In genomic region chr18:3538456-3538855, GRCh38 we compare ENCODE assay signal across 28 cellular contexts.
DNase-seq lines count a peak whose midpoint lies in the region; ATAC-seq, FAIRE-seq and TF ChIP-seq lines count a peak whose summit lies in the region.
"Had no signal": no experiment of that assay in that cellular context is flagged by ENCODE, and none has a peak within 500 bp of the region (broad histone marks: within the 10 kb centered on the region; RNA-seq: fewer than 3 reads in every experiment).

No MANE protein-coding gene starts in this region.

- intact Hi-C loops in K562 (cut with micrococcal nuclease) (no loop called here), sciatic nerve (cut with DNase I) (no loop called here)
- intact Hi-C loops in activated T-helper 1 cell treated with anti-CD3 and anti-CD28 coated beads, Interleukin-12 subunit alpha, Interleukin-12 subunit beta, Interleukin-2, Interleukin-4 antibody, amounts not matched to agents 30 ng/mL and 10 ng/mL and 1 ng/mL, durations not matched to agents 14 hours and 24 hours and 36 hours (cut with micrococcal nuclease), result no loop called here

- no peaks in the 10 kb centered on the region for H3K36me3 Mint-ChIP-seq in activated T-helper 1 cell treated with anti-CD3 and anti-CD28 coated beads, Interleukin-12 subunit alpha, Interleukin-12 subunit beta, Interleukin-2, Interleukin-4 antibody, amounts not matched to agents 30 ng/mL and 10 ng/mL and 1 ng/mL, durations not matched to agents 14 hours and 24 hours and 36 hours (ENCODE audit: low read depth)
- H3K36me3 Mint-ChIP-seq: naive B cell had no signal

- H3K4me3 ChIP-seq in K562, result no peak overlapping the region
- H3K4me3 ChIP-seq: hepatocyte, lung, thyroid gland had no signal

- no peak for TF ChIP-seq EP300 in K562 (IDR thresholded peaks at IDR 0.05; ENCODE audit: low read length)

- no peaks in the 10 kb centered on the region for H4K20me1 ChIP-seq in K562 (replicated peaks; ENCODE audit: control insufficient read depth, insufficient read depth, low read length)

- TF ChIP-seq POLR2A in K562 (conservative IDR thresholded peaks at IDR 0.05), result no peak

- H3K36me3 ChIP-seq in K562 (ENCODE audit: control insufficient read depth, insufficient read depth, low read length), result no peaks in the 10 kb centered on the region
- H3K36me3 ChIP-seq: thyroid gland had no signal

- no peak overlapping the region for H3K9ac ChIP-seq in K562 (ENCODE audit: insufficient read depth in 1 of 2, low read depth in 2 of 2, low read length in 2 of 2)

- CTCF ChIA-PET in K562 (lab: Yijun Ruan, JAX; ENCODE audit: low intra/inter-chr PET ratio), result no interaction called here

- no peak overlapping the region for H3K4me3 Mint-ChIP-seq in activated T-helper 1 cell treated with anti-CD3 and anti-CD28 coated beads, Interleukin-12 subunit alpha, Interleukin-12 subunit beta, Interleukin-2, Interleukin-4 antibody, amounts not matched to agents 30 ng/mL and 10 ng/mL and 1 ng/mL, durations not matched to agents 14 hours and 24 hours and 36 hours
- H3K4me3 Mint-ChIP-seq: activated T-cell treated with anti-CD3 and anti-CD28 coated beads, Interleukin-2, amount 50 U/mL, for 4 hours; CD8-positive, alpha-beta memory T cell; naive B cell had no signal

- peaks cover 10% of the 10 kb centered on the region for H3K27me3 Mint-ChIP-seq in activated T-helper 1 cell treated with anti-CD3 and anti-CD28 coated beads, Interleukin-12 subunit alpha, Interleukin-12 subunit beta, Interleukin-2, Interleukin-4 antibody, amounts not matched to agents 30 ng/mL and 10 ng/mL and 1 ng/mL, durations not matched to agents 14 hours and 24 hours and 36 hours (ENCODE audit: insufficient read depth)

- ATAC-seq in K562 (peak; percentile 10; the same call in 1 of the 3 replicates), sciatic nerve (peak; percentile 49), HG03135 (IDR thresholded peaks at IDR 0.05; ENCODE audit: unreplicated experiment) (no peak)
- ATAC-seq: activated T-cell treated with anti-CD3 and anti-CD28 coated beads, Interleukin-2, amount 50 U/mL, for 4 hours had no signal

- TF ChIP-seq RAD21 in K562 (CRISPR knock-in tag; conservative IDR thresholded peaks at IDR 0.05 in 1 of 2, IDR thresholded peaks at IDR 0.05 in 1 of 2), result no peak

- 70% methylated on average over 3 of the region's 3 CpGs for WGBS in K562 (ENCODE audit: insufficient coverage, low coverage, missing lambda C conversion rate)

- peak; percentile 57 for DNase-seq in G401 (ENCODE audit: low spot score)
- no peak for DNase-seq in K562 (ENCODE audit: extremely low read depth in 1 of 4, low spot score in 3 of 4)
- DNase-seq in foreskin melanocyte, result peak; percentile 88
- DNase-seq in sciatic nerve (ENCODE audit: low spot score), result no peak
- no peak for DNase-seq in NCI-H1930 (lab: John Stamatoyannopoulos, UW)
- no peak for DNase-seq in stimulated activated CD4-positive, alpha-beta T cell treated with anti-CD3 and anti-CD28 coated beads, Interleukin-15, amount 100 ng/mL, for 24 hours
- DNase-seq in activated T-helper 1 cell treated with anti-CD3 and anti-CD28 coated beads, Interleukin-12 subunit alpha, Interleukin-12 subunit beta, Interleukin-2, Interleukin-4 antibody, amounts not matched to agents 30 ng/mL and 10 ng/mL and 1 ng/mL, durations not matched to agents 14 hours and 24 hours and 36 hours (ENCODE audit: low spot score), result no peak
- DNase-seq: activated CD8-positive, alpha-beta memory T cell treated with anti-CD3 and anti-CD28 coated beads for 24 hours; activated naive CD4-positive, alpha-beta T cell treated with anti-CD3 and anti-CD28 coated beads, Interleukin-2, amount 50 U/mL, for 16 hours; activated T-cell treated with anti-CD3 and anti-CD28 coated beads, Interleukin-2, amount 50 U/mL, for 4 hours; CD8-positive, alpha-beta memory T cell; DMS53; effector memory CD4-positive, alpha-beta T cell; KG1; naive B cell; NCI-H1048; NCI-H187 treated with DMSO at 0.1 percent for 48 hours; NCI-H510A; stimulated activated CD4-positive, alpha-beta T cell treated with anti-CD3 and anti-CD28 coated beads, Interleukin-2, amount 100 ng/mL, for 24 hours; stimulated activated naive CD4-positive, alpha-beta T cell; T1000; thyroid gland had no signal

- FAIRE-seq in K562 (lab: Jason Lieb, UNC), result no peak
- FAIRE-seq: GM12892, islet of Langerhans had no signal

- no peaks in the 10 kb centered on the region for H3K9me3 ChIP-seq in K562 (replicated peaks; ENCODE audit: control insufficient read depth, insufficient read depth, low read depth, low read length)
- H3K9me3 ChIP-seq: thyroid gland had no signal

- BruUV-seq in K562 (replicated peaks; lab: Mats Ljungman, UMichigan), result no TSS peak

- POLR2A ChIA-PET in K562 (lab: Yijun Ruan, JAX), result interaction anchor here (0.9 to 2.5 kb wide), 2 partner anchors 14 to 65 kb away, joined by 3 to 5 read pairs; no protein-coding TSS in a partner anchor

- H3K27ac Mint-ChIP-seq in activated T-helper 1 cell treated with anti-CD3 and anti-CD28 coated beads, Interleukin-12 subunit alpha, Interleukin-12 subunit beta, Interleukin-2, Interleukin-4 antibody, amounts not matched to agents 30 ng/mL and 10 ng/mL and 1 ng/mL, durations not matched to agents 14 hours and 24 hours and 36 hours, result no peak overlapping the region
- H3K27ac Mint-ChIP-seq: CD8-positive, alpha-beta memory T cell; naive B cell had no signal

- H3K9me3 Mint-ChIP-seq in activated T-helper 1 cell treated with anti-CD3 and anti-CD28 coated beads, Interleukin-12 subunit alpha, Interleukin-12 subunit beta, Interleukin-2, Interleukin-4 antibody, amounts not matched to agents 30 ng/mL and 10 ng/mL and 1 ng/mL, durations not matched to agents 14 hours and 24 hours and 36 hours, result no peaks in the 10 kb centered on the region
- H3K9me3 Mint-ChIP-seq: activated T-cell treated with anti-CD3 and anti-CD28 coated beads, Interleukin-2, amount 50 U/mL, for 4 hours; CD8-positive, alpha-beta memory T cell; naive B cell had no signal

- H3K27ac ChIP-seq in K562 (ENCODE audit: extremely low read depth, low read depth, low read length), result no peak overlapping the region
- H3K27ac ChIP-seq: hepatocyte, RWPE1 had no signal

- H3K27me3 ChIP-seq in K562 (ENCODE audit: control insufficient read depth in 2 of 2, insufficient read depth in 2 of 2, low read length in 2 of 2), result no peaks in the 10 kb centered on the region
- H3K27me3 ChIP-seq: hepatocyte, thyroid gland had no signal

- H3K4me1 Mint-ChIP-seq in activated T-helper 1 cell treated with anti-CD3 and anti-CD28 coated beads, Interleukin-12 subunit alpha, Interleukin-12 subunit beta, Interleukin-2, Interleukin-4 antibody, amounts not matched to agents 30 ng/mL and 10 ng/mL and 1 ng/mL, durations not matched to agents 14 hours and 24 hours and 36 hours (ENCODE audit: low read depth), result peaks cover 12% of the 10 kb centered on the region
- H3K4me1 Mint-ChIP-seq: CD8-positive, alpha-beta memory T cell; naive B cell had no signal

- no peak for TF ChIP-seq CTCF in K562 (IDR thresholded peaks at IDR 0.05 in 2 of 3, conservative IDR thresholded peaks at IDR 0.05 in 1 of 3; ENCODE audit: insufficient read depth in 2 of 3, low read depth in 1 of 3, low read length in 3 of 3)

- in situ Hi-C loops in G401 (cut with HindIII; ENCODE audit: low sequenced_read_pairs), result no loop called here
- in situ Hi-C loops in K562 (cut with MboI), result no loop called here

- peak overlapping the region; percentile 21; the same call in 1 of the 2 replicates for H2AFZ ChIP-seq in K562 (ENCODE audit: low read depth, low read length)
- H2AFZ ChIP-seq: hepatocyte had no signal

- no peaks in the 10 kb centered on the region for H3K9me1 ChIP-seq in K562 (ENCODE audit: control insufficient read depth, insufficient read depth, low read length)

- no peaks in the 10 kb centered on the region for H3K79me2 ChIP-seq in K562 (ENCODE audit: control insufficient read depth, insufficient read depth, low read length)
- H3K79me2 ChIP-seq: hepatocyte had no signal

- H3K4me1 ChIP-seq in K562 (replicated peaks in 1 of 2; ENCODE audit: control insufficient read depth in 2 of 2, insufficient read depth in 2 of 2, low read length in 2 of 2), result peaks cover 3 to 14% of the 10 kb centered on the region in 2 experiments; a peak in 2 of 5 replicates

- H3K4me2 ChIP-seq in K562 (ENCODE audit: insufficient read depth, low read length), result no peak overlapping the region
- H3K4me2 ChIP-seq: hepatocyte had no signal

TF ChIP-seq in K562, 482 proteins besides CTCF, POLR2A, EP300 and RAD21:
- TF ChIP-seq ZNF274 (IDR thresholded peaks at IDR 0.05; ENCODE audit: borderline replicate concordance, low read depth, low read length) (no peak), MCM3 (IDR thresholded peaks at IDR 0.05) (no peak)

Comparison
In these comparisons a context has a peak if more than half of its experiments do, and no peak if none do; other contexts are left out.
1. DNase-seq: peak in G401 (single experiment) and foreskin melanocyte (single experiment); none in K562 (0 of 4), sciatic nerve (single experiment), NCI-H1930 (0 of 2), stimulated activated CD4-positive, alpha-beta T cell treated with anti-CD3 and anti-CD28 coated beads, Interleukin-15, amount 100 ng/mL, for 24 hours (single experiment) and activated T-helper 1 cell treated with anti-CD3 and anti-CD28 coated beads, Interleukin-12 subunit alpha, Interleukin-12 subunit beta, Interleukin-2, Interleukin-4 antibody, amounts not matched to agents 30 ng/mL and 10 ng/mL and 1 ng/mL, durations not matched to agents 14 hours and 24 hours and 36 hours (single experiment).